9 cellular contexts compared by ENCODE assay signal in genomic region chr14:60637490-60638452, GRCh38. TPM values are rescaled to one million over a fixed set of nuclear protein-coding genes. Genes with fewer than 3 reads are reported as not detected.
DNase-seq lines count a peak whose midpoint lies in the region; ATAC-seq and TF ChIP-seq lines count a peak whose summit lies in the region.
"Had no signal": no experiment of that assay in that cellular context is flagged by ENCODE, and none has a peak within 500 bp of the region (broad histone marks: within the 10 kb centered on the region; RNA-seq: fewer than 3 reads in every experiment).

No MANE protein-coding gene starts in this region.

- H3K36me3 ChIP-seq in HUES6 (ENCODE audit: control insufficient read depth, insufficient read depth, low read length) = no peaks in the 10 kb centered on the region
- no peaks in the 10 kb centered on the region for H3K36me3 ChIP-seq in hepatocyte (replicated peaks; ENCODE audit: insufficient read depth, low read depth)
- no peaks in the 10 kb centered on the region for H3K36me3 ChIP-seq in skeletal muscle tissue (ENCODE audit: control insufficient read depth in 3 of 3, insufficient read depth in 3 of 3, low read length in 3 of 3)

- H3K9me3 ChIP-seq in HUES6 (ENCODE audit: control insufficient read depth, insufficient read depth, low read depth, low read length) = no peaks in the 10 kb centered on the region
- no peaks in the 10 kb centered on the region for H3K9me3 ChIP-seq in hepatocyte (ENCODE audit: low read depth)
- H3K9me3 ChIP-seq in skeletal muscle tissue (ENCODE audit: control insufficient read depth in 3 of 3, low read length in 3 of 3) = no peaks in the 10 kb centered on the region

- BruUV-seq in Calu3 (replicated peaks; lab: Mats Ljungman, UMichigan) = no TSS peak

- CTCF ChIA-PET in Calu3 (lab: Charles Lee) = no interaction called here

- no peak for DNase-seq in activated naive CD8-positive, alpha-beta T cell treated with anti-CD3 and anti-CD28 coated beads for 36 hours
- peak; percentile 29 for DNase-seq in hepatocyte (ENCODE audit: low spot score)
- DNase-seq in HPDE6-E6E7 (ENCODE audit: extremely low spot score) = no peak
- no peak for DNase-seq in Calu3
- DNase-seq in activated gamma-delta T cell treated with Interleukin-2 at 50 U/mL for 16 hours = no peak
- DNase-seq: activated CD8-positive, alpha-beta memory T cell treated with anti-CD3 and anti-CD28 coated beads, Interleukin-2, amount 50 U/mL, for 4 hours had no signal

- peaks cover 15% of the 10 kb centered on the region for H3K4me1 Mint-ChIP-seq in activated naive CD8-positive, alpha-beta T cell treated with anti-CD3 and anti-CD28 coated beads for 36 hours
- no peaks in the 10 kb centered on the region for H3K4me1 Mint-ChIP-seq in Calu3 (ENCODE audit: low read depth, unreplicated experiment)

- peak overlapping the region; percentile 52 for H2AFZ ChIP-seq in hepatocyte

- ATAC-seq in GM18870 (IDR thresholded peaks at IDR 0.05; ENCODE audit: unreplicated experiment) = no peak

- H3K79me2 ChIP-seq in hepatocyte = no peaks in the 10 kb centered on the region

- no peaks in the 10 kb centered on the region for H3K9me3 Mint-ChIP-seq in activated naive CD8-positive, alpha-beta T cell treated with anti-CD3 and anti-CD28 coated beads for 36 hours
- H3K9me3 Mint-ChIP-seq in Calu3 (ENCODE audit: low read depth, unreplicated experiment) = no peaks in the 10 kb centered on the region

- H3K9ac ChIP-seq in HUES6 (ENCODE audit: low read length) (peak overlapping the region; percentile 35), skeletal muscle tissue (ENCODE audit: low read depth in 1 of 3, low read length in 3 of 3) (peak overlapping the region; percentile 73 to 85 (median 79))

- H3K4me3 Mint-ChIP-seq in activated naive CD8-positive, alpha-beta T cell treated with anti-CD3 and anti-CD28 coated beads for 36 hours = peak overlapping the region; percentile 3
- H3K4me3 Mint-ChIP-seq in Calu3 (ENCODE audit: low read depth, unreplicated experiment) = no peak overlapping the region

- no peaks in the 10 kb centered on the region for H3K9me2 ChIP-seq in hepatocyte (replicated peaks; ENCODE audit: insufficient read depth)

- no peak for TF ChIP-seq CTCF in hepatocyte (IDR thresholded peaks at IDR 0.05; ENCODE audit: poor library complexity)
- TF ChIP-seq CTCF in Calu3 (IDR thresholded peaks at IDR 0.05; ENCODE audit: unreplicated experiment) = no peak

- H3K27me3 ChIP-seq in HUES6 (ENCODE audit: control insufficient read depth, insufficient read depth, low read length) (peaks cover 78% of the 10 kb centered on the region), hepatocyte (peaks cover 91% of the 10 kb centered on the region), skeletal muscle tissue (ENCODE audit: control insufficient read depth in 3 of 3, insufficient read depth in 3 of 3, low read length in 3 of 3) (peaks cover 3 to 15% (median 10%) of the 10 kb centered on the region in 3 donors)

- H3K36me3 Mint-ChIP-seq in activated naive CD8-positive, alpha-beta T cell treated with anti-CD3 and anti-CD28 coated beads for 36 hours = no peaks in the 10 kb centered on the region
- no peaks in the 10 kb centered on the region for H3K36me3 Mint-ChIP-seq in Calu3 (ENCODE audit: insufficient read depth, unreplicated experiment)

- H3K4me3 ChIP-seq in HUES6 (ENCODE audit: low read depth, low read length) (peak overlapping the region; percentile 59), hepatocyte (peak overlapping the region; percentile 24), skeletal muscle tissue (ENCODE audit: low read length in 3 of 3) (peak overlapping the region; percentile 40 to 65 (median 42))

- H3K27ac Mint-ChIP-seq in activated naive CD8-positive, alpha-beta T cell treated with anti-CD3 and anti-CD28 coated beads for 36 hours = no peak overlapping the region
- H3K27ac Mint-ChIP-seq in Calu3 (ENCODE audit: unreplicated experiment) = no peak overlapping the region

- H4K20me1 ChIP-seq in hepatocyte (ENCODE audit: insufficient read depth, poor library complexity, severe bottlenecking) = no peaks in the 10 kb centered on the region

- H3K4me1 ChIP-seq in HUES6 (ENCODE audit: control insufficient read depth, insufficient read depth, low read length) (peaks cover 39% of the 10 kb centered on the region), hepatocyte (ENCODE audit: insufficient read depth) (peaks cover 14% of the 10 kb centered on the region), skeletal muscle tissue (ENCODE audit: control insufficient read depth in 3 of 3, insufficient read depth in 3 of 3, low read length in 3 of 3) (peaks cover 24 to 42% (median 41%) of the 10 kb centered on the region in 3 donors)

- H3K27me3 Mint-ChIP-seq in activated naive CD8-positive, alpha-beta T cell treated with anti-CD3 and anti-CD28 coated beads for 36 hours = peaks cover 82% of the 10 kb centered on the region
- no peaks in the 10 kb centered on the region for H3K27me3 Mint-ChIP-seq in Calu3 (ENCODE audit: unreplicated experiment)

- WGBS in hepatocyte (ENCODE audit: low lambda C conversion rate, missing lambda C conversion rate) = 6% methylated on average over 40 of the region's 55 CpGs

- intact Hi-C loops in Calu3 (cut with micrococcal nuclease; ENCODE audit: unreplicated experiment) = no loop called here

- peak overlapping the region; percentile 80 for H3K4me2 ChIP-seq in hepatocyte

- no peak overlapping the region for H3K27ac ChIP-seq in HUES6 (ENCODE audit: low read depth, low read length)
- peak overlapping the region; percentile 66 for H3K27ac ChIP-seq in hepatocyte
- H3K27ac ChIP-seq in skeletal muscle tissue (ENCODE audit: low read depth, low read length) = peak overlapping the region; percentile 69

RNA-seq across cellular contexts. Expression of gene SIX1, which starts 11.5 kb away (rescaled TPM):
- not detected for total RNA-seq in activated naive CD8-positive, alpha-beta T cell treated with anti-CD3 and anti-CD28 coated beads for 36 hours
- total RNA-seq in hepatocyte (6.3 and 6.5 TPM in 2 replicates), skeletal muscle tissue (45.4 TPM), Calu3 (2022) (4.6 and 6.7 TPM in 2 replicates)
- polyA plus RNA-seq in hepatocyte = 5.2 and 5.9 TPM in 2 replicates
